In the genomic region with DNA sequence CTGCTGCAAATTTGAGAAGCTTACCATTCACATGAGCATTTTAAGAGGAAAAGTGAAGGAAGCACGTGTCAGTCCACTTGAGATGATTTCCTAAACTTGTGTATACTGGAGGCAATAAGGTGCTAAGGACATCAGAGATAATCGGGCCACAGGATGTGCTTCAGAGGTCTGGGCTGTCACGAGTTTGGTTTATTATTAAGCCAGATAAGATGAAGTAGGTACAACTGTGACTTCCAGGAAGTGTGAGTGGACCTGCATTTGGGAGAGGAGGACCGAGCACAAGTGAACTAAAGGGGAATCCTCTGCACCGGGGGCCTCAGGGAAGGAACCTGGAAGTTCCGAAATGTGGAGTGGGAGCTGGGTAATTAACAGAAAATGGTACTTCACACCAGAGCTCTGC, we compare ENCODE assay signal across 8 cellular contexts. TPM values are rescaled to one million over a fixed set of nuclear protein-coding genes. Genes with fewer than 3 reads are reported as not detected.
DNase-seq lines count a peak whose midpoint lies in the region; ATAC-seq, FAIRE-seq and TF ChIP-seq lines count a peak whose summit lies in the region.

No MANE protein-coding gene starts in this region.

- peaks cover 4% of the 10 kb centered on the region for H3K36me3 Mint-ChIP-seq in type B pancreatic cell

- no peaks in the 10 kb centered on the region for H3K9me2 ChIP-seq in SK-N-SH

- DNase-seq in heart left ventricle (no peak), left cardiac atrium (no peak), MG63 (no peak), kidney (no peak), type B pancreatic cell (ENCODE audit: extremely low spot score, unreplicated experiment) (no peak), SK-N-SH (no peak), aorta (no peak), activated T-cell treated with anti-CD3 and anti-CD28 coated beads for 4 hours (no peak)

- no peak overlapping the region for H3K27ac ChIP-seq in heart left ventricle
- peak overlapping the region; percentile 70 to 77 for H3K27ac ChIP-seq in kidney (ENCODE audit: low read depth in 2 of 2, low read length in 2 of 2)
- no peak overlapping the region for H3K27ac ChIP-seq in SK-N-SH (ENCODE audit: low read depth in 2 of 2, low read length in 1 of 2)
- no peak overlapping the region for H3K27ac ChIP-seq in aorta (ENCODE audit: low read depth in 1 of 2, low read length in 2 of 2)

- intact Hi-C loops in heart left ventricle (cut with DNase I) = loop anchor here in 9 of 10 donors (2.0 to 10.0 kb wide), 8 partner anchors 141 to 957 kb away; no protein-coding TSS in a partner anchor
- intact Hi-C loops in left cardiac atrium (cut with DNase I) = loop anchor here in 1 of 2 donors (5.0 kb wide), 2 partner anchors 142 to 657 kb away; no protein-coding TSS in a partner anchor
- intact Hi-C loops in kidney (cut with DNase I) = loop anchor here (10.0 kb wide), 1 partner anchor 655 kb away; no protein-coding TSS in a partner anchor
- intact Hi-C loops in aorta (cut with DNase I) = loop anchor here (10.0 kb wide), 2 partner anchors 145 to 735 kb away; no protein-coding TSS in a partner anchor

- no peaks in the 10 kb centered on the region for H3K9me3 Mint-ChIP-seq in type B pancreatic cell

- POLR2A ChIA-PET in SK-N-SH (lab: Yijun Ruan, JAX) = no interaction called here

- peaks cover 44% of the 10 kb centered on the region for H3K27me3 Mint-ChIP-seq in type B pancreatic cell

- peak overlapping the region; percentile 41 for H3K27ac Mint-ChIP-seq in type B pancreatic cell

- peaks cover 18% of the 10 kb centered on the region for H3K4me1 Mint-ChIP-seq in type B pancreatic cell (ENCODE audit: unreplicated experiment)

- no peak for FAIRE-seq in kidney (lab: Jason Lieb, UNC)

- H3K9ac ChIP-seq in kidney (ENCODE audit: low read length in 2 of 2) (peak overlapping the region in 1 of 2 donors; percentile 2), SK-N-SH (no peak overlapping the region)

- no peak for TF ChIP-seq POLR2A in heart left ventricle (IDR thresholded peaks at IDR 0.05)

- no peak for TF ChIP-seq CTCF in heart left ventricle (IDR thresholded peaks at IDR 0.05)
- TF ChIP-seq CTCF in kidney (IDR thresholded peaks at IDR 0.05; ENCODE audit: borderline replicate concordance, extremely low read depth, insufficient read depth) = no peak
- no peak for TF ChIP-seq CTCF in type B pancreatic cell (conservative IDR thresholded peaks at IDR 0.05)
- no peak for TF ChIP-seq CTCF in SK-N-SH (IDR thresholded peaks at IDR 0.05)

- H2AFZ ChIP-seq in SK-N-SH (ENCODE audit: low read depth) = no peak overlapping the region

- H4K20me1 ChIP-seq in SK-N-SH (ENCODE audit: insufficient read depth) = no peaks in the 10 kb centered on the region

- no peak for TF ChIP-seq RAD21 in SK-N-SH (IDR thresholded peaks at IDR 0.05; ENCODE audit: low read length)

- CTCF ChIA-PET in SK-N-SH (lab: Yijun Ruan, JAX) = no interaction called here

- H3K4me3 Mint-ChIP-seq in type B pancreatic cell = peak overlapping the region; percentile 89

- WGBS in heart left ventricle, 4 donors = 26 to 37% (median 31%) methylated on average over 6 of the region's 6 CpGs
- WGBS in SK-N-SH (ENCODE audit: low lambda C conversion rate) = 32% methylated on average over 6 of the region's 6 CpGs
- WGBS in aorta, 2 donors = 10 to 17% methylated on average over 6 of the region's 6 CpGs

- H3K4me2 ChIP-seq in SK-N-SH = no peak overlapping the region

- H3K79me2 ChIP-seq in SK-N-SH (ENCODE audit: insufficient read depth) = no peaks in the 10 kb centered on the region

- H3K27me3 ChIP-seq in heart left ventricle (peaks cover 0 to 57% (median 0%) of the 10 kb centered on the region in 9 donors), MG63 (no peaks in the 10 kb centered on the region), SK-N-SH (ENCODE audit: insufficient read depth) (peaks cover 22% of the 10 kb centered on the region), aorta (ENCODE audit: control insufficient read depth in 1 of 2, insufficient read depth in 2 of 2, low read length in 1 of 2) (no peaks in the 10 kb centered on the region)

- no peaks in the 10 kb centered on the region for H3K36me3 ChIP-seq in heart left ventricle
- peaks cover 18% of the 10 kb centered on the region for H3K36me3 ChIP-seq in MG63
- no peaks in the 10 kb centered on the region for H3K36me3 ChIP-seq in kidney (ENCODE audit: control insufficient read depth in 1 of 2, insufficient read depth in 2 of 2, low read length in 2 of 2)
- H3K36me3 ChIP-seq in SK-N-SH (replicated peaks in 1 of 2; ENCODE audit: control insufficient read depth in 1 of 2, insufficient read depth in 2 of 2, low read length in 1 of 2) = no peaks in the 10 kb centered on the region
- no peaks in the 10 kb centered on the region for H3K36me3 ChIP-seq in aorta (ENCODE audit: control insufficient read depth in 1 of 2, insufficient read depth in 2 of 2, low read length in 1 of 2)

- H3K9me3 ChIP-seq in heart left ventricle = no peaks in the 10 kb centered on the region
- 0 out of 2 replicates have a peak, but pooled peaks cover 2% of the 10 kb centered on the region for H3K9me3 ChIP-seq in MG63
- no peaks in the 10 kb centered on the region for H3K9me3 ChIP-seq in kidney (ENCODE audit: control insufficient read depth in 1 of 2, low read length in 2 of 2)
- H3K9me3 ChIP-seq in SK-N-SH = no peaks in the 10 kb centered on the region
- no peaks in the 10 kb centered on the region for H3K9me3 ChIP-seq in aorta (ENCODE audit: control insufficient read depth, low read length)

- peak overlapping the region in 9 of 12 donors; percentile 61 to 85 (median 67) for H3K4me3 ChIP-seq in heart left ventricle
- peak overlapping the region; percentile 83 for H3K4me3 ChIP-seq in MG63
- peak overlapping the region; percentile 69 to 89 for H3K4me3 ChIP-seq in kidney (ENCODE audit: low read length in 2 of 2)
- no peak overlapping the region for H3K4me3 ChIP-seq in SK-N-SH (ENCODE audit: low read depth in 2 of 2, low read length in 1 of 2)
- H3K4me3 ChIP-seq in aorta (ENCODE audit: low read length in 2 of 2) = no peak overlapping the region

- H3K4me1 ChIP-seq in heart left ventricle = peaks cover 0 to 35% (median 13%) of the 10 kb centered on the region in 12 donors
- H3K4me1 ChIP-seq in kidney (ENCODE audit: control insufficient read depth in 1 of 2, insufficient read depth in 1 of 2, low read depth in 1 of 2, low read length in 2 of 2) = peaks cover 3 to 10% of the 10 kb centered on the region in 2 donors
- no peaks in the 10 kb centered on the region; a peak in 1 of 4 replicates for H3K4me1 ChIP-seq in SK-N-SH (ENCODE audit: control insufficient read depth in 1 of 2, insufficient read depth in 2 of 2, low read depth in 1 of 2, low read length in 1 of 2)
- peaks cover 0 to 1% of the 10 kb centered on the region in 2 donors for H3K4me1 ChIP-seq in aorta (ENCODE audit: control insufficient read depth in 1 of 2, insufficient read depth in 2 of 2, low read length in 2 of 2)

- ATAC-seq in heart left ventricle = no peak
- ATAC-seq in left cardiac atrium = no peak
- ATAC-seq in aorta (ENCODE audit: low FRiP score) = no peak

- TF ChIP-seq EP300 in SK-N-SH (IDR thresholded peaks at IDR 0.05; ENCODE audit: borderline replicate concordance in 1 of 2, low read depth in 1 of 2, low read length in 1 of 2) = no peak

- H3F3A ChIP-seq in SK-N-SH (replicated peaks; ENCODE audit: insufficient read depth) = no peaks in the 10 kb centered on the region

TF ChIP-seq in SK-N-SH, 30 proteins besides CTCF, POLR2A, EP300 and RAD21 (continues in another document):
- no peak for TF ChIP-seq MEF2A (IDR thresholded peaks at IDR 0.05; ENCODE audit: borderline replicate concordance, low read depth)
- TF ChIP-seq, protein P1, sequence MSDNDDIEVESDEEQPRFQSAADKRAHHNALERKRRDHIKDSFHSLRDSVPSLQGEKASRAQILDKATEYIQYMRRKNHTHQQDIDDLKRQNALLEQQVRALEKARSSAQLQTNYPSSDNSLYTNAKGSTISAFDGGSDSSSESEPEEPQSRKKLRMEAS (IDR thresholded peaks at IDR 0.05; ENCODE audit: low read depth) = no peak
- no peak for TF ChIP-seq SMC3 (IDR thresholded peaks at IDR 0.05; ENCODE audit: low read depth, low read length)
- TF ChIP-seq NFIC (IDR thresholded peaks at IDR 0.05; ENCODE audit: borderline replicate concordance) = no peak
- TF ChIP-seq, protein P2, sequence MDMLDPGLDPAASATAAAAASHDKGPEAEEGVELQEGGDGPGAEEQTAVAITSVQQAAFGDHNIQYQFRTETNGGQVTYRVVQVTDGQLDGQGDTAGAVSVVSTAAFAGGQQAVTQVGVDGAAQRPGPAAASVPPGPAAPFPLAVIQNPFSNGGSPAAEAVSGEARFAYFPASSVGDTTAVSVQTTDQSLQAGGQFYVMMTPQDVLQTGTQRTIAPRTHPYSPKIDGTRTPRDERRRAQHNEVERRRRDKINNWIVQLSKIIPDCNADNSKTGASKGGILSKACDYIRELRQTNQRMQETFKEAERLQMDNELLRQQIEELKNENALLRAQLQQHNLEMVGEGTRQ (IDR thresholded peaks at IDR 0.05; ENCODE audit: borderline replicate concordance, low read depth, low read length) = no peak
- no peak for TF ChIP-seq RXRA (IDR thresholded peaks at IDR 0.05; ENCODE audit: borderline replicate concordance, low read depth)
- TF ChIP-seq GATA2 (CRISPR knock-in tag; IDR thresholded peaks at IDR 0.05) = no peak
- TF ChIP-seq NRF1 (IDR thresholded peaks at IDR 0.05; ENCODE audit: low read depth, low read length) = no peak
- TF ChIP-seq SIN3A (IDR thresholded peaks at IDR 0.05; ENCODE audit: borderline replicate concordance, low read depth, low read length) = no peak
- no peak for TF ChIP-seq EZH2phosphoT487 (IDR thresholded peaks at IDR 0.05; ENCODE audit: borderline replicate concordance, low read depth)

RNA-seq across cellular contexts. Expression of a gene that starts 1.4 kb away (rescaled TPM):
- total RNA-seq in heart left ventricle (1 to 10 TPM in 3 of 9 donors, under 1 TPM in 6; 0.35 to 1.5 (median 0.88) TPM), left cardiac atrium (1 to 10 TPM; 1.6 to 2.1 TPM), kidney (9.2 TPM), type B pancreatic cell (ENCODE audit: low replicate concordance) (9.2 and 11.5 TPM in 2 replicates), aorta (1 to 10 TPM; 2.1 to 3.8 TPM)
- polyA plus RNA-seq in heart left ventricle (under 1 TPM; 0.15 to 0.54 TPM), kidney (ENCODE audit: insufficient read depth, low read depth, low replicate concordance) (11.1 TPM), SK-N-SH (2012; rRNA removed) (not detected in 2 replicates), aorta (1 to 10 TPM in 1 of 2 donors, under 1 TPM in 1; 0.50 to 1.7 TPM)
- 5.5 and 12.4 TPM in 2 replicates for total RNA-seq in MG63 (2014; rRNA removed; shearing (Covaris generic); ENCODE audit: low replicate concordance)
- under 0.01 TPM in 1 of 2 replicates, not detected in the other for polyA plus RNA-seq in SK-N-SH (2012; cell fraction: cytosol; rRNA removed)
- polyA plus RNA-seq in SK-N-SH (2012; cell fraction: nucleus; rRNA removed) = not detected in 2 replicates

Comparison
In these comparisons a context has a peak if more than half of its experiments do, and no peak if none do; other contexts are left out.
1. H3K27ac ChIP-seq: peak in kidney (2 of 2); none in heart left ventricle (0 of 12), SK-N-SH (0 of 2) and aorta (0 of 2).
2. H3K4me3 ChIP-seq: peak in heart left ventricle (9 of 12), MG63 (single experiment) and kidney (2 of 2); none in SK-N-SH (0 of 2) and aorta (0 of 2).